In genomic region chr11:128474036-128474874, GRCh38 we compare ENCODE assay signal across 2 cellular contexts.
TF ChIP-seq lines count a peak whose summit lies in the region.

No MANE protein-coding gene starts in this region.

TF ChIP-seq in liver, 16 proteins besides CTCF, POLR2A, EP300 and RAD21 (continued from another document):
- no peak for TF ChIP-seq REST (IDR thresholded peaks at IDR 0.05)
- no peak for TF ChIP-seq JUND (IDR thresholded peaks at IDR 0.05)
- TF ChIP-seq TAF1 (conservative IDR thresholded peaks at IDR 0.05): no peak

TF ChIP-seq in HepG2, 621 proteins besides CTCF, POLR2A, EP300 and RAD21 (continued from another document):
- TF ChIP-seq TERF1 (CRISPR knock-in tag; IDR thresholded peaks at IDR 0.05): no peak
- TF ChIP-seq MAFF (IDR thresholded peaks at IDR 0.05; ENCODE audit: low read depth, low read length): no peak
- no peak for TF ChIP-seq ZNF138 (CRISPR knock-in tag; IDR thresholded peaks at IDR 0.05; ENCODE audit: low read depth)
- no peak for TF ChIP-seq CEBPB (IDR thresholded peaks at IDR 0.05; ENCODE audit: borderline replicate concordance, low read depth, low read length)
- TF ChIP-seq ZNF136 (CRISPR knock-in tag; IDR thresholded peaks at IDR 0.05; ENCODE audit: low read depth): no peak
- TF ChIP-seq ZNF121 (CRISPR knock-in tag; IDR thresholded peaks at IDR 0.05): no peak
- TF ChIP-seq HMGXB4 (CRISPR knock-in tag; IDR thresholded peaks at IDR 0.05; ENCODE audit: borderline replicate concordance in 1 of 2, low read depth in 1 of 2): no peak
- no peak for TF ChIP-seq ZNF768 (CRISPR knock-in tag; IDR thresholded peaks at IDR 0.05)
- no peak for TF ChIP-seq PRPF4 (IDR thresholded peaks at IDR 0.05; ENCODE audit: low read depth, low read length, poor library complexity, severe bottlenecking)
- TF ChIP-seq ZNF574 (CRISPR knock-in tag; IDR thresholded peaks at IDR 0.05): no peak
- no peak for TF ChIP-seq PRDM15 (CRISPR knock-in tag; IDR thresholded peaks at IDR 0.05)
- no peak for TF ChIP-seq POLR2G (IDR thresholded peaks at IDR 0.05; ENCODE audit: low read depth, low read length)
- no peak for TF ChIP-seq ZKSCAN1 (IDR thresholded peaks at IDR 0.05; ENCODE audit: low read length)
- TF ChIP-seq HOXA3 (CRISPR knock-in tag; IDR thresholded peaks at IDR 0.05): no peak
- TF ChIP-seq YEATS2 (CRISPR knock-in tag; IDR thresholded peaks at IDR 0.05; ENCODE audit: borderline replicate concordance): no peak
- no peak for TF ChIP-seq ZNF432 (CRISPR knock-in tag; IDR thresholded peaks at IDR 0.05; ENCODE audit: borderline replicate concordance)
